Comparison of ENCODE assay signal across 24 cellular contexts in genomic region chr9:88809836-88810235, GRCh38.
"Had no signal": no experiment of that assay in that cellular context is flagged by ENCODE, and none has a peak within 500 bp of the region (broad histone marks: within the 10 kb centered on the region; RNA-seq: fewer than 3 reads in every experiment).

No MANE protein-coding gene starts in this region.

- H3K27me3 ChIP-seq: ascending aorta, dorsolateral prefrontal cortex, sigmoid colon, stomach, suprapubic skin, tibial nerve had no signal

- ATAC-seq: activated naive CD4-positive, alpha-beta T cell treated with anti-CD3 and anti-CD28 coated beads, Interleukin-2, amount 50 U/mL, for 72 hours; lower lobe of right lung; naive thymus-derived CD4-positive, alpha-beta T cell; stimulated activated memory B cell treated with anti-CD40 and anti-IgM and Interleukin-4, amounts not matched to agents 10 μg/mL and 1 μg/mL and 100 μg/mL, for 72 hours; T-cell had no signal

- H3K4me3 Mint-ChIP-seq: naive thymus-derived CD4-positive, alpha-beta T cell; stimulated activated memory B cell treated with anti-CD40 and anti-IgM and Interleukin-4, amounts not matched to agents 10 μg/mL and 1 μg/mL and 100 μg/mL, for 72 hours; T-cell had no signal

- H3K9me3 ChIP-seq: ascending aorta, lower lobe of right lung, sigmoid colon, stomach, suprapubic skin, tibial nerve had no signal

- H3K4me1 ChIP-seq: lower lobe of right lung had no signal

- H3K4me1 Mint-ChIP-seq: stimulated activated memory B cell treated with anti-CD40 and anti-IgM and Interleukin-4, amounts not matched to agents 10 μg/mL and 1 μg/mL and 100 μg/mL, for 72 hours; T-cell had no signal

- DNase-seq: activated T-cell treated with anti-CD3 and anti-CD28 coated beads, Interleukin-2, amount 50 U/mL, for 1 hour; central memory CD4-positive, alpha-beta T cell; dorsolateral prefrontal cortex; left cardiac atrium; lower lobe of right lung; mesendoderm; naive thymus-derived CD4-positive, alpha-beta T cell; retina; sigmoid colon; stimulated activated CD4-positive, alpha-beta T cell treated with anti-CD3 and anti-CD28 coated beads, Interleukin-15, amount 100 ng/mL, for 24 hours; stomach; T-cell had no signal

- H3K9me3 Mint-ChIP-seq: activated naive CD4-positive, alpha-beta T cell treated with anti-CD3 and anti-CD28 coated beads, Interleukin-2, amount 50 U/mL, for 72 hours; stimulated activated memory B cell treated with anti-CD40 and anti-IgM and Interleukin-4, amounts not matched to agents 10 μg/mL and 1 μg/mL and 100 μg/mL, for 72 hours; T-cell had no signal

- H3K36me3 ChIP-seq: ascending aorta, lower lobe of right lung, sigmoid colon, stomach, suprapubic skin, tibial nerve had no signal

- H3K27ac ChIP-seq: ascending aorta, dorsolateral prefrontal cortex, epithelial cell of prostate, lower lobe of right lung, sigmoid colon, stomach, suprapubic skin, tibial nerve had no signal

- H3K27me3 Mint-ChIP-seq: progenitor cell of endocrine pancreas had no signal

- H3K4me3 ChIP-seq: ascending aorta, dorsolateral prefrontal cortex, lower lobe of right lung, sigmoid colon, smooth muscle cell, stomach, suprapubic skin, tibial nerve had no signal

- FAIRE-seq: colon, frontal cortex, TTC549, urothelium cell line had no signal

- H3K27ac Mint-ChIP-seq: activated naive CD4-positive, alpha-beta T cell treated with anti-CD3 and anti-CD28 coated beads, Interleukin-2, amount 50 U/mL, for 72 hours; naive thymus-derived CD4-positive, alpha-beta T cell; progenitor cell of endocrine pancreas; stimulated activated memory B cell treated with anti-CD40 and anti-IgM and Interleukin-4, amounts not matched to agents 10 μg/mL and 1 μg/mL and 100 μg/mL, for 72 hours; T-cell had no signal

- H3K4me2 ChIP-seq: smooth muscle cell had no signal

- H3K36me3 Mint-ChIP-seq: activated naive CD4-positive, alpha-beta T cell treated with anti-CD3 and anti-CD28 coated beads, Interleukin-2, amount 50 U/mL, for 72 hours; naive thymus-derived CD4-positive, alpha-beta T cell; stimulated activated memory B cell treated with anti-CD40 and anti-IgM and Interleukin-4, amounts not matched to agents 10 μg/mL and 1 μg/mL and 100 μg/mL, for 72 hours; T-cell had no signal
